In the genomic region with DNA sequence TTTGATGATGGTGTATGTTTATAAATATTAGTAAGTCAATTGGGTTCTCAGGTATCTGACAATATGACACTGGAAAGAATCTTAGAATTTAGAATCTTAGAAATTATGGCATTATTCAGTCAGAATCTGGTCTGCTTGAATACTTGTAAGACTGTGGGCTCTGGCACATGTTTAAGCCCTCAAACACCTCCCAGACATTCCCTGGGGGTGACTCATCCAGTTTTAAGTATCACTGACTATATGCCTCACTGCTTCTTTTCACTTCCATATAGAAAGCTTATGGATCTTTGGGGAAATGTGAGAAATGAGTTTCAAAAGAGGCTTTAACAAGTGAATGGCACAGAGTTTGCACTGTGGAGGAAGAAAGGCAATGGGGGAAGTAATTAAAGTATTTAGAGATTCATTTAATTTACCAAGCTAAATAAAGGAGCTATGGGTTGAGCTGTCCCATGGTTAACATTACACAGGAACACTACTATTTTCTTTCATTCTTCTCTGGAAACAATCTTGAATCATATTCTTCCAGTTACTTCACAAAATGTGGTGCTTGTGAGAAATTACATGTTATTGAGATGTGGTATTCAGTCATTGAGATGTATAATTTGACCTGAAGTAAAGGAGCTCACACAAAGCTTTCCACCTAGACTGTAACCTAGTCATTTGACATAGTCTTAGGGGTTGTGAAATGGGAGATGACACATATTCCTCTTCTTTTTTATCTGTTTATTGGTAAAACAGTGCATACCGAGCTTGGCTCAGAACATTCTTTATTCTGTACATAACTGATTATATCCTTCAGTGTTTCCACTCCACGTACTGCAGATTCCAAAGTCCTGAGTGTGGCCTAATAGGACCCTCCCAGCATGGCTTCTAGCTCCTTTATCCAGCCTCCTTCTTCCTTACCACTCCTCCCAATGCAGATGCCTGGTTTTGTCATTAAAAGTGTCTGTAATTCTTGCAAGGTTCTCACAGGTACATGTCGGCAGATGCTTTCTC, we compare ENCODE assay signal across 1 cellular context.
TF ChIP-seq lines count a peak whose summit lies in the region.

No MANE protein-coding gene starts in this region.

TF ChIP-seq in SK-N-SH, 30 proteins besides CTCF, POLR2A, EP300 and RAD21 (continued from another document):
- peak; percentile 74 for TF ChIP-seq TEAD4 (IDR thresholded peaks at IDR 0.05; ENCODE audit: borderline replicate concordance, insufficient read depth)
- no peak for TF ChIP-seq CHD2 (IDR thresholded peaks at IDR 0.05; ENCODE audit: low read length, partially characterized antibody)
- TF ChIP-seq SMC3 (IDR thresholded peaks at IDR 0.05; ENCODE audit: low read depth, low read length) = no peak
- TF ChIP-seq EZH2phosphoT487 (IDR thresholded peaks at IDR 0.05; ENCODE audit: borderline replicate concordance, low read depth) = no peak
- no peak for TF ChIP-seq RXRA (IDR thresholded peaks at IDR 0.05; ENCODE audit: borderline replicate concordance, low read depth)
- no peak for TF ChIP-seq FOXJ3 (CRISPR knock-in tag; IDR thresholded peaks at IDR 0.05)
- peak; percentile 87 for TF ChIP-seq FOSL2 (IDR thresholded peaks at IDR 0.05; ENCODE audit: borderline replicate concordance, low read depth)
- TF ChIP-seq JUND (IDR thresholded peaks at IDR 0.05) = peak; percentile 96
- TF ChIP-seq, protein P1, sequence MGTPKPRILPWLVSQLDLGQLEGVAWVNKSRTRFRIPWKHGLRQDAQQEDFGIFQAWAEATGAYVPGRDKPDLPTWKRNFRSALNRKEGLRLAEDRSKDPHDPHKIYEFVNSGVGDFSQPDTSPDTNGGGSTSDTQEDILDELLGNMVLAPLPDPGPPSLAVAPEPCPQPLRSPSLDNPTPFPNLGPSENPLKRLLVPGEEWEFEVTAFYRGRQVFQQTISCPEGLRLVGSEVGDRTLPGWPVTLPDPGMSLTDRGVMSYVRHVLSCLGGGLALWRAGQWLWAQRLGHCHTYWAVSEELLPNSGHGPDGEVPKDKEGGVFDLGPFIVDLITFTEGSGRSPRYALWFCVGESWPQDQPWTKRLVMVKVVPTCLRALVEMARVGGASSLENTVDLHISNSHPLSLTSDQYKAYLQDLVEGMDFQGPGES (IDR thresholded peaks at IDR 0.05; ENCODE audit: low read depth, low read length) = no peak
- TF ChIP-seq RFX5 (IDR thresholded peaks at IDR 0.05; ENCODE audit: low read length) = no peak
- TF ChIP-seq NRF1 (IDR thresholded peaks at IDR 0.05; ENCODE audit: low read depth, low read length) = no peak
- TF ChIP-seq TAF1 (IDR thresholded peaks at IDR 0.05; ENCODE audit: borderline replicate concordance, low read depth, low read length) = no peak
- no peak for TF ChIP-seq SIN3A (IDR thresholded peaks at IDR 0.05; ENCODE audit: borderline replicate concordance, low read depth, low read length)
- no peak for TF ChIP-seq GATA2 (CRISPR knock-in tag; IDR thresholded peaks at IDR 0.05)
- TF ChIP-seq MXI1 (IDR thresholded peaks at IDR 0.05; ENCODE audit: low read depth, low read length) = no peak
- TF ChIP-seq, protein P2, sequence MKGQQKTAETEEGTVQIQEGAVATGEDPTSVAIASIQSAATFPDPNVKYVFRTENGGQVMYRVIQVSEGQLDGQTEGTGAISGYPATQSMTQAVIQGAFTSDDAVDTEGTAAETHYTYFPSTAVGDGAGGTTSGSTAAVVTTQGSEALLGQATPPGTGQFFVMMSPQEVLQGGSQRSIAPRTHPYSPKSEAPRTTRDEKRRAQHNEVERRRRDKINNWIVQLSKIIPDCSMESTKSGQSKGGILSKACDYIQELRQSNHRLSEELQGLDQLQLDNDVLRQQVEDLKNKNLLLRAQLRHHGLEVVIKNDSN (IDR thresholded peaks at IDR 0.05; ENCODE audit: borderline replicate concordance, low read depth) = no peak
- TF ChIP-seq ELF1 (IDR thresholded peaks at IDR 0.05) = 0 out of 2 replicates have a peak, but pooled peaks have one; percentile 9
- peak; percentile 31; the same call in 1 of the 2 replicates for TF ChIP-seq POLR2AphosphoS5 (IDR thresholded peaks at IDR 0.05; ENCODE audit: low read depth, low read length)
- no peak for TF ChIP-seq FOXM1 (IDR thresholded peaks at IDR 0.05; ENCODE audit: low read depth)
- no peak for TF ChIP-seq RCOR1 (IDR thresholded peaks at IDR 0.05; ENCODE audit: low read length)
- TF ChIP-seq, protein P3, sequence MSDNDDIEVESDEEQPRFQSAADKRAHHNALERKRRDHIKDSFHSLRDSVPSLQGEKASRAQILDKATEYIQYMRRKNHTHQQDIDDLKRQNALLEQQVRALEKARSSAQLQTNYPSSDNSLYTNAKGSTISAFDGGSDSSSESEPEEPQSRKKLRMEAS (IDR thresholded peaks at IDR 0.05; ENCODE audit: low read depth) = peak; percentile 66; the same call in 1 of the 2 replicates
- TF ChIP-seq TCF12 (IDR thresholded peaks at IDR 0.05) = peak; percentile 72
- TF ChIP-seq, protein P4, sequence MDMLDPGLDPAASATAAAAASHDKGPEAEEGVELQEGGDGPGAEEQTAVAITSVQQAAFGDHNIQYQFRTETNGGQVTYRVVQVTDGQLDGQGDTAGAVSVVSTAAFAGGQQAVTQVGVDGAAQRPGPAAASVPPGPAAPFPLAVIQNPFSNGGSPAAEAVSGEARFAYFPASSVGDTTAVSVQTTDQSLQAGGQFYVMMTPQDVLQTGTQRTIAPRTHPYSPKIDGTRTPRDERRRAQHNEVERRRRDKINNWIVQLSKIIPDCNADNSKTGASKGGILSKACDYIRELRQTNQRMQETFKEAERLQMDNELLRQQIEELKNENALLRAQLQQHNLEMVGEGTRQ (IDR thresholded peaks at IDR 0.05; ENCODE audit: borderline replicate concordance, low read depth, low read length) = no peak
- no peak for TF ChIP-seq GABPA (IDR thresholded peaks at IDR 0.05; ENCODE audit: low read depth)
- TF ChIP-seq, protein P5, sequence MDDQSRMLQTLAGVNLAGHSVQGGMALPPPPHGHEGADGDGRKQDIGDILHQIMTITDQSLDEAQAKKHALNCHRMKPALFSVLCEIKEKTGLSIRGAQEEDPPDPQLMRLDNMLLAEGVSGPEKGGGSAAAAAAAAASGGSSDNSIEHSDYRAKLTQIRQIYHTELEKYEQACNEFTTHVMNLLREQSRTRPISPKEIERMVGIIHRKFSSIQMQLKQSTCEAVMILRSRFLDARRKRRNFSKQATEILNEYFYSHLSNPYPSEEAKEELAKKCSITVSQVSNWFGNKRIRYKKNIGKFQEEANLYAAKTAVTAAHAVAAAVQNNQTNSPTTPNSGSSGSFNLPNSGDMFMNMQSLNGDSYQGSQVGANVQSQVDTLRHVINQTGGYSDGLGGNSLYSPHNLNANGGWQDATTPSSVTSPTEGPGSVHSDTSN (IDR thresholded peaks at IDR 0.05) = peak; percentile 53
